ENCODE assay signal across 22 cellular contexts in genomic region chr16:53784312-53784711, GRCh38.
DNase-seq lines count a peak whose midpoint lies in the region; ATAC-seq, FAIRE-seq and TF ChIP-seq lines count a peak whose summit lies in the region.
"Had no signal": no experiment of that assay in that cellular context is flagged by ENCODE, and none has a peak within 500 bp of the region (broad histone marks: within the 10 kb centered on the region; RNA-seq: fewer than 3 reads in every experiment).

No MANE protein-coding gene starts in this region.

- no peak for TF ChIP-seq CTCF in epithelial cell of esophagus (IDR thresholded peaks at IDR 0.05; ENCODE audit: insufficient read depth, low read depth, low read length, missing control alignments)
- no peak for TF ChIP-seq CTCF in CD14-positive monocyte (IDR thresholded peaks at IDR 0.05)

- H3K4me1 Mint-ChIP-seq in CD14-positive monocyte: peaks cover 15% of the 10 kb centered on the region

- peak; percentile 96 for FAIRE-seq in RCC 7860 (lab: Jason Lieb, UNC)
- FAIRE-seq: endothelial cell of umbilical vein had no signal

- H3K36me3 Mint-ChIP-seq in CD14-positive monocyte: peaks cover 2 to 4% of the 10 kb centered on the region in 2 donors
- H3K36me3 Mint-ChIP-seq: CD8-positive, alpha-beta T cell had no signal

- peaks cover 0 to 2% (median 0%) of the 10 kb centered on the region in 3 donors for H3K27me3 Mint-ChIP-seq in CD14-positive monocyte (ENCODE audit: low read depth in 3 of 3)

- ATAC-seq in HG03457 (IDR thresholded peaks at IDR 0.05; ENCODE audit: unreplicated experiment) (no peak), GM21825 (IDR thresholded peaks at IDR 0.05; ENCODE audit: unreplicated experiment) (no peak)
- ATAC-seq: CD8-positive, alpha-beta T cell; GM23338; lower lobe of right lung had no signal

- no peak overlapping the region for H3K27ac Mint-ChIP-seq in CD14-positive monocyte
- H3K27ac Mint-ChIP-seq: CD8-positive, alpha-beta T cell; GM23338 had no signal

- intact Hi-C loops in CD14-positive monocyte (cut with micrococcal nuclease): no loop called here

- peaks cover 0 to 4% (median 0%) of the 10 kb centered on the region in 7 donors for H3K9me3 Mint-ChIP-seq in CD14-positive monocyte
- H3K9me3 Mint-ChIP-seq: CD8-positive, alpha-beta T cell; GM23338 had no signal

- no peak overlapping the region for H3K4me3 ChIP-seq in epithelial cell of esophagus (ENCODE audit: low read length)
- H3K4me3 ChIP-seq: GM23338, lower lobe of right lung, skin epidermis had no signal

- DNase-seq in A172 (ENCODE audit: low spot score): peak; percentile 13
- peak; percentile 54 for DNase-seq in HPDE6-E6E7 (ENCODE audit: extremely low spot score)
- DNase-seq in RCC 7860 (ENCODE audit: low spot score): peak; percentile 63
- DNase-seq in epithelial cell of esophagus (ENCODE audit: low read depth): peak; percentile 88
- no peak for DNase-seq in CD14-positive monocyte (ENCODE audit: low spot score)
- DNase-seq in NCI-H146 treated with DMSO at 0.1 percent for 48 hours (lab: John Stamatoyannopoulos, UW; ENCODE audit: unreplicated experiment): no peak
- DNase-seq: activated CD4-positive, alpha-beta T cell treated with anti-CD3 and anti-CD28 coated beads, Interleukin-2, amount 50 U/mL, for 1 hour; activated CD8-positive, alpha-beta memory T cell treated with anti-CD3 and anti-CD28 coated beads, Interleukin-2, amount 50 U/mL, for 4 hours; activated effector memory CD4-positive, alpha-beta T cell treated with Interleukin-2 at 50 U/mL for 16 hours; CD8-positive, alpha-beta T cell; hippocampal formation; lower lobe of right lung; NCI-H1436; NCI-H345; SHP77 treated with DMSO at 0.1 percent for 48 hours; stimulated activated CD4-positive, alpha-beta T cell treated with anti-CD3 and anti-CD28 coated beads, Interleukin-2, amount 100 ng/mL, for 48 hours; stimulated activated naive CD4-positive, alpha-beta T cell treated with Interleukin-2 at 50 U/mL for 16 hours had no signal

- no peak overlapping the region for H3K4me3 Mint-ChIP-seq in CD14-positive monocyte
- H3K4me3 Mint-ChIP-seq: CD8-positive, alpha-beta T cell; GM23338 had no signal

Comparison
In these comparisons a context has a peak if more than half of its experiments do, and no peak if none do; other contexts are left out.
1. DNase-seq: peak in A172 (single experiment), HPDE6-E6E7 (single experiment), RCC 7860 (single experiment) and epithelial cell of esophagus (single experiment); none in CD14-positive monocyte (single experiment) and NCI-H146 treated with DMSO at 0.1 percent for 48 hours (single experiment).